In the genomic region with DNA sequence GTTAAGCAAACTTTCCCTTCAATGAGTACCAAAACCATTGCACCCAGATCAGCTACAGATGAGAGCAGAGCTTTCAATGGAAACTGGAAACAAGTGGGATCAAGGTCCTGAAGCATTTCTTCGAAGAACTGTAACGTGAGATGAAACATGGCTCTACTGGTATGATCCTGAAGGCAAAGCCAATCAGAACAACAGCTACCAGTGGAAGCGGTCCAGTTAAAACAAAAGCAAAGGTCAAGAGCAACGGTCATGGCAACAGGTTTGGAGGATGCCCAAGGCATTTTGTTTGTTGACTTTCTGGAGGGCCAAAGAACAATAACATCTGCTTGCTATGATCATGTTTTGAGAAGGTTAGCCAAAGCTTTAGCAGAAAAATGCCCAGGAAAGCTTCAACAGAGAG, we compare ENCODE assay signal across 17 cellular contexts.
DNase-seq lines count a peak whose midpoint lies in the region; TF ChIP-seq lines count a peak whose summit lies in the region.
"Had no signal": no experiment of that assay in that cellular context is flagged by ENCODE, and none has a peak within 500 bp of the region (broad histone marks: within the 10 kb centered on the region; RNA-seq: fewer than 3 reads in every experiment).

No MANE protein-coding gene starts in this region.

- H3K9me3 Mint-ChIP-seq in nephron progenitor cell (peaks cover 43% of the 10 kb centered on the region), type B pancreatic cell (no peaks in the 10 kb centered on the region)
- H3K9me3 Mint-ChIP-seq: activated CD4-positive, alpha-beta memory T cell treated with anti-CD3 and anti-CD28 coated beads for 36 hours; activated T-helper 1 cell treated with anti-CD3 and anti-CD28 coated beads, Interleukin-12 subunit alpha, Interleukin-12 subunit beta, Interleukin-2, Interleukin-4 antibody, amounts not matched to agents 30 ng/mL and 10 ng/mL and 1 ng/mL, durations not matched to agents 14 hours and 24 hours and 36 hours; neural crest cell had no signal

- H3K27ac Mint-ChIP-seq in nephron progenitor cell (no peak overlapping the region), type B pancreatic cell (no peak overlapping the region)
- H3K27ac Mint-ChIP-seq: activated CD4-positive, alpha-beta memory T cell treated with anti-CD3 and anti-CD28 coated beads for 36 hours; activated T-helper 1 cell treated with anti-CD3 and anti-CD28 coated beads, Interleukin-12 subunit alpha, Interleukin-12 subunit beta, Interleukin-2, Interleukin-4 antibody, amounts not matched to agents 30 ng/mL and 10 ng/mL and 1 ng/mL, durations not matched to agents 14 hours and 24 hours and 36 hours had no signal

- peaks cover 51% of the 10 kb centered on the region for H3K4me1 Mint-ChIP-seq in nephron progenitor cell
- peaks cover 7% of the 10 kb centered on the region for H3K4me1 Mint-ChIP-seq in type B pancreatic cell (ENCODE audit: unreplicated experiment)

- H3K27me3 ChIP-seq in thyroid gland: no peaks in the 10 kb centered on the region

- H3K27ac ChIP-seq in thyroid gland: peak overlapping the region in 1 of 3 donors; percentile 38

- intact Hi-C loops in thyroid gland (cut with DNase I): no loop called here

- H3K9me3 ChIP-seq in thyroid gland: no peaks in the 10 kb centered on the region

- peaks cover 38 to 47% of the 10 kb centered on the region in 2 donors for H3K4me1 ChIP-seq in thyroid gland

- H3K4me3 Mint-ChIP-seq in nephron progenitor cell (no peak overlapping the region), type B pancreatic cell (no peak overlapping the region)
- H3K4me3 Mint-ChIP-seq: activated CD4-positive, alpha-beta memory T cell treated with anti-CD3 and anti-CD28 coated beads for 36 hours; activated T-helper 1 cell treated with anti-CD3 and anti-CD28 coated beads, Interleukin-12 subunit alpha, Interleukin-12 subunit beta, Interleukin-2, Interleukin-4 antibody, amounts not matched to agents 30 ng/mL and 10 ng/mL and 1 ng/mL, durations not matched to agents 14 hours and 24 hours and 36 hours; neural crest cell had no signal

- WGBS in thyroid gland, 2 donors: 19 to 24% methylated on average over 4 of the region's 4 CpGs

- no peak for TF ChIP-seq CTCF in foreskin fibroblast (IDR thresholded peaks at IDR 0.05; ENCODE audit: low read depth, low read length)
- no peak for TF ChIP-seq CTCF in thyroid gland (IDR thresholded peaks at IDR 0.05)
- no peak for TF ChIP-seq CTCF in nephron progenitor cell (IDR thresholded peaks at IDR 0.05)
- no peak for TF ChIP-seq CTCF in type B pancreatic cell (conservative IDR thresholded peaks at IDR 0.05)

- no peak overlapping the region for H3K4me3 ChIP-seq in foreskin fibroblast (ENCODE audit: low read depth in 1 of 2, low read length in 2 of 2)
- no peak overlapping the region for H3K4me3 ChIP-seq in thyroid gland (replicated peaks in 1 of 3)

- H3K27me3 Mint-ChIP-seq in nephron progenitor cell (ENCODE audit: low read depth, poor library complexity) (no peaks in the 10 kb centered on the region), type B pancreatic cell (peaks cover 3% of the 10 kb centered on the region)

- no peak for TF ChIP-seq POLR2A in thyroid gland (IDR thresholded peaks at IDR 0.05)

- DNase-seq in NCI-H345 (lab: John Stamatoyannopoulos, UW) (peak; percentile 15), NCI-H345 treated with DMSO at 0.1 percent for 48 hours (lab: John Stamatoyannopoulos, UW; ENCODE audit: unreplicated experiment) (no peak), RPMI7951 (ENCODE audit: low read depth) (peak; percentile 16), foreskin fibroblast (peak; percentile 16 to 62), thyroid gland (peak; percentile 50 to 62), nephron progenitor cell (no peak), type B pancreatic cell (ENCODE audit: extremely low spot score, unreplicated experiment) (no peak)
- no peak for DNase-seq in central memory CD4-positive, alpha-beta T cell
- DNase-seq: ACHN; activated CD4-positive, alpha-beta memory T cell treated with anti-CD3 and anti-CD28 coated beads for 36 hours; aorta; DND-41; effector CD8-positive, alpha-beta T cell; NCI-H526; Right ventricle myocardium superior had no signal

- H3K36me3 Mint-ChIP-seq in nephron progenitor cell (ENCODE audit: low read depth) (no peaks in the 10 kb centered on the region), type B pancreatic cell (no peaks in the 10 kb centered on the region)
- H3K36me3 Mint-ChIP-seq: activated CD4-positive, alpha-beta memory T cell treated with anti-CD3 and anti-CD28 coated beads for 36 hours had no signal

- no peaks in the 10 kb centered on the region for H3K36me3 ChIP-seq in thyroid gland

Comparison
In these comparisons a context has a peak if more than half of its experiments do, and no peak if none do; other contexts are left out.
1. DNase-seq: peak in NCI-H345 (single experiment), RPMI7951 (single experiment), foreskin fibroblast (2 of 2) and thyroid gland (2 of 2); none in NCI-H345 treated with DMSO at 0.1 percent for 48 hours (single experiment), nephron progenitor cell (single experiment), central memory CD4-positive, alpha-beta T cell (single experiment) and type B pancreatic cell (single experiment).